Comparison of ENCODE assay signal across 30 cellular contexts in genomic region chr4:189302719-189303118, GRCh38.
"Had no signal": no experiment of that assay in that cellular context is flagged by ENCODE, and none has a peak within 500 bp of the region (broad histone marks: within the 10 kb centered on the region; RNA-seq: fewer than 3 reads in every experiment).

No MANE protein-coding gene starts in this region.

- H3K4me3 ChIP-seq: cardiac muscle cell, K562, Peyer's patch, SJCRH30, SK-N-MC had no signal

- H3K9me3 ChIP-seq: Peyer's patch, SJCRH30 had no signal

- DNase-seq: activated CD4-positive, alpha-beta T cell treated with anti-CD3 and anti-CD28 coated beads, Interleukin-2, amount 10 ng/mL, durations not matched to agents 24 days and 14 days; activated CD4-positive, alpha-beta T cell treated with anti-CD3 and anti-CD28 coated beads, Interleukin-2, amount 50 U/mL, for 4 hours; activated CD8-positive, alpha-beta T cell treated with anti-CD3 and anti-CD28 coated beads for 36 hours; activated effector memory CD4-positive, alpha-beta T cell treated with anti-CD3 and anti-CD28 coated beads, Interleukin-2, amount 50 U/mL, for 16 hours; activated naive CD4-positive, alpha-beta T cell; activated naive CD4-positive, alpha-beta T cell treated with anti-CD3 and anti-CD28 coated beads, Interleukin-2, amount 50 U/mL, for 16 hours; activated naive CD8-positive, alpha-beta T cell treated with anti-CD3 and anti-CD28 coated beads for 36 hours; activated T-cell treated with anti-CD3 and anti-CD28 coated beads, Interleukin-2, amount 50 U/mL, for 1 hour; activated T-cell treated with anti-CD3 and anti-CD28 coated beads, Interleukin-2, amount 50 U/mL, for 72 hours; amniotic stem cell; aorta; brain microvascular endothelial cell; NCI-H1105 treated with DMSO at 0.1 percent for 48 hours; NCI-H1436; NCI-H1694; NCI-H2029; NCI-H345; NCI-H510A; NCI-H526; NCI-H748 treated with DMSO at 0.1 percent for 48 hours; NK-92 treated with Interleukin-12 subunit alpha and Interleukin-12 subunit beta, amount 100 ng/mL, for 24 hours; PC-3; Peyer's patch; RPMI8226; SHP77; SJCRH30 had no signal

- ATAC-seq: activated CD8-positive, alpha-beta T cell treated with anti-CD3 and anti-CD28 coated beads for 36 hours; activated T-cell treated with anti-CD3 and anti-CD28 coated beads, Interleukin-2, amount 50 U/mL, for 72 hours; activated T-helper 17 cell treated with anti-CD3 and anti-CD28 coated beads, Interleukin-2, amount 50 U/mL, for 72 hours; K562; PC-3 had no signal

- H3K4me1 ChIP-seq: Peyer's patch, SJCRH30 had no signal

- H3K36me3 ChIP-seq: brain microvascular endothelial cell, cardiac muscle cell, Peyer's patch, SJCRH30 had no signal

- H3K27ac ChIP-seq: brain microvascular endothelial cell, cardiac muscle cell, Peyer's patch, SJCRH30, SK-N-MC had no signal

- H3K27me3 ChIP-seq: brain microvascular endothelial cell, cardiac muscle cell, Peyer's patch, SJCRH30 had no signal
